In the genomic region with DNA sequence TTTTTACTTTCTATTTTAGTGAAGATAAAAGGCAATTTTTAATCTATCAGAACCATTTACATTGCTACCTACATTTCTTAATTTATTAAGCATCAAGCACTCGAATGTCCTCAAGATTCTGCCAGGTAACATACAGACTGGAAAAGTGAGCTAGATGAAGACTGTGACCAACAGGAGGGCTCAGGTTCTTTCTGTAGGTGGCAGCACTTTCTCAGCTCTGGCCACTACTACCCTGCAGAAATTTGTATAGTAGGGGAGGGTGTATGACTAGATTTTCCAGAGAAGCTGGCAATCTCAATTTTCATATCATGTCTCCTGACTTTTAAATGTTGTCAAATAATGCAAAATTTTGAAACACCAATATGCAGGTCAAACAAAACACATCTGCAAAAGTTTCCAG, we compare ENCODE assay signal across 11 cellular contexts.
DNase-seq lines count a peak whose midpoint lies in the region; FAIRE-seq and TF ChIP-seq lines count a peak whose summit lies in the region.
"Had no signal": no experiment of that assay in that cellular context is flagged by ENCODE, and none has a peak within 500 bp of the region (broad histone marks: within the 10 kb centered on the region; RNA-seq: fewer than 3 reads in every experiment).

No MANE protein-coding gene starts in this region.

- no peak for FAIRE-seq in small intestine (lab: Jason Lieb, UNC)

- H3K9me3 Mint-ChIP-seq in activated CD4-positive, alpha-beta memory T cell treated with anti-CD3 and anti-CD28 coated beads for 36 hours, result no peaks in the 10 kb centered on the region
- H3K9me3 Mint-ChIP-seq in activated CD4-positive, alpha-beta memory T cell treated with anti-CD3 and anti-CD28 coated beads, Interleukin-2, amount 10 ng/mL, durations not matched to agents 7 days and 5 days, result no peaks in the 10 kb centered on the region
- H3K9me3 Mint-ChIP-seq in T-helper 2 cell treated with Interferon-gamma antibody and Interleukin-4, amounts not matched to agents 5 μg/mL and 100 μg/mL, for 36 hours, result no peaks in the 10 kb centered on the region

- POLR2A ChIA-PET in activated CD4-positive, alpha-beta memory T cell treated with anti-CD3 and anti-CD28 coated beads for 36 hours (lab: Charles Lee), result no interaction called here
- POLR2A ChIA-PET in activated CD4-positive, alpha-beta memory T cell treated with anti-CD3 and anti-CD28 coated beads, Interleukin-2, amount 10 ng/mL, durations not matched to agents 7 days and 5 days (lab: Charles Lee), result no interaction called here

- no peak overlapping the region for H3K27ac Mint-ChIP-seq in activated CD4-positive, alpha-beta memory T cell treated with anti-CD3 and anti-CD28 coated beads for 36 hours
- no peak overlapping the region for H3K27ac Mint-ChIP-seq in activated CD4-positive, alpha-beta memory T cell treated with anti-CD3 and anti-CD28 coated beads, Interleukin-2, amount 10 ng/mL, durations not matched to agents 7 days and 5 days
- no peak overlapping the region for H3K27ac Mint-ChIP-seq in T-helper 2 cell treated with Interferon-gamma antibody and Interleukin-4, amounts not matched to agents 5 μg/mL and 100 μg/mL, for 36 hours

- no peak overlapping the region for H3K27ac ChIP-seq in small intestine (ENCODE audit: low read depth in 1 of 2, low read length in 1 of 2)
- H3K27ac ChIP-seq in breast epithelium, result no peak overlapping the region
- H3K27ac ChIP-seq: thoracic aorta had no signal

- H3K9me3 ChIP-seq in small intestine (ENCODE audit: control insufficient read depth, low read depth), result no peaks in the 10 kb centered on the region
- H3K9me3 ChIP-seq in breast epithelium, result no peaks in the 10 kb centered on the region
- H3K9me3 ChIP-seq: thoracic aorta had no signal

- intact Hi-C loops in activated CD4-positive, alpha-beta memory T cell treated with anti-CD3 and anti-CD28 coated beads for 36 hours (cut with micrococcal nuclease), result no loop called here
- intact Hi-C loops in breast epithelium (cut with DNase I; ENCODE audit: low total_unique reads), result no loop called here

- H3K4me3 ChIP-seq in fibroblast of villous mesenchyme (ENCODE audit: low read depth, low read length), result no peak overlapping the region
- no peak overlapping the region for H3K4me3 ChIP-seq in small intestine (ENCODE audit: low read depth in 1 of 2, low read length in 2 of 2)
- no peak overlapping the region for H3K4me3 ChIP-seq in breast epithelium
- H3K4me3 ChIP-seq: thoracic aorta had no signal

- H3K36me3 Mint-ChIP-seq in activated CD4-positive, alpha-beta memory T cell treated with anti-CD3 and anti-CD28 coated beads for 36 hours, result no peaks in the 10 kb centered on the region
- H3K36me3 Mint-ChIP-seq in activated CD4-positive, alpha-beta memory T cell treated with anti-CD3 and anti-CD28 coated beads, Interleukin-2, amount 10 ng/mL, durations not matched to agents 7 days and 5 days (ENCODE audit: low read depth), result no peaks in the 10 kb centered on the region
- no peaks in the 10 kb centered on the region for H3K36me3 Mint-ChIP-seq in T-helper 2 cell treated with Interferon-gamma antibody and Interleukin-4, amounts not matched to agents 5 μg/mL and 100 μg/mL, for 36 hours (ENCODE audit: low read depth)

- TF ChIP-seq POLR2A in breast epithelium (IDR thresholded peaks at IDR 0.05), result no peak

- H3K27me3 Mint-ChIP-seq in activated CD4-positive, alpha-beta memory T cell treated with anti-CD3 and anti-CD28 coated beads for 36 hours, result no peaks in the 10 kb centered on the region
- no peaks in the 10 kb centered on the region for H3K27me3 Mint-ChIP-seq in activated CD4-positive, alpha-beta memory T cell treated with anti-CD3 and anti-CD28 coated beads, Interleukin-2, amount 10 ng/mL, durations not matched to agents 7 days and 5 days
- H3K27me3 Mint-ChIP-seq in T-helper 2 cell treated with Interferon-gamma antibody and Interleukin-4, amounts not matched to agents 5 μg/mL and 100 μg/mL, for 36 hours (ENCODE audit: low read depth), result no peaks in the 10 kb centered on the region

- H3K36me3 ChIP-seq in small intestine (ENCODE audit: control insufficient read depth in 2 of 2, insufficient read depth in 2 of 2, low read length in 2 of 2) (no peaks in the 10 kb centered on the region), breast epithelium (no peaks in the 10 kb centered on the region)
- H3K36me3 ChIP-seq: thoracic aorta had no signal

- H3K4me3 Mint-ChIP-seq in activated CD4-positive, alpha-beta memory T cell treated with anti-CD3 and anti-CD28 coated beads for 36 hours, result no peak overlapping the region
- no peak overlapping the region for H3K4me3 Mint-ChIP-seq in activated CD4-positive, alpha-beta memory T cell treated with anti-CD3 and anti-CD28 coated beads, Interleukin-2, amount 10 ng/mL, durations not matched to agents 7 days and 5 days
- H3K4me3 Mint-ChIP-seq in T-helper 2 cell treated with Interferon-gamma antibody and Interleukin-4, amounts not matched to agents 5 μg/mL and 100 μg/mL, for 36 hours, result no peak overlapping the region

- H3K4me1 Mint-ChIP-seq in activated CD4-positive, alpha-beta memory T cell treated with anti-CD3 and anti-CD28 coated beads for 36 hours (ENCODE audit: low read depth), result no peaks in the 10 kb centered on the region
- no peaks in the 10 kb centered on the region for H3K4me1 Mint-ChIP-seq in activated CD4-positive, alpha-beta memory T cell treated with anti-CD3 and anti-CD28 coated beads, Interleukin-2, amount 10 ng/mL, durations not matched to agents 7 days and 5 days
- no peaks in the 10 kb centered on the region for H3K4me1 Mint-ChIP-seq in T-helper 2 cell treated with Interferon-gamma antibody and Interleukin-4, amounts not matched to agents 5 μg/mL and 100 μg/mL, for 36 hours (ENCODE audit: low read depth)

- 30 to 49% (median 36%) methylated on average over 1 of the region's 1 CpG for WGBS in small intestine, 3 donors

- H3K4me1 ChIP-seq in small intestine (ENCODE audit: control insufficient read depth in 2 of 2, insufficient read depth in 1 of 2, low read depth in 1 of 2, low read length in 1 of 2), result no peaks in the 10 kb centered on the region
- no peaks in the 10 kb centered on the region for H3K4me1 ChIP-seq in breast epithelium

- DNase-seq in activated CD4-positive, alpha-beta memory T cell treated with anti-CD3 and anti-CD28 coated beads for 36 hours, result peak; percentile 20
- DNase-seq in activated CD4-positive, alpha-beta memory T cell treated with anti-CD3 and anti-CD28 coated beads, Interleukin-2, amount 10 ng/mL, durations not matched to agents 7 days and 5 days, result no peak
- peak; percentile 56 for DNase-seq in NCI-H748 (lab: John Stamatoyannopoulos, UW; ENCODE audit: unreplicated experiment)
- DNase-seq in fibroblast of villous mesenchyme (ENCODE audit: low read depth), result no peak
- DNase-seq in small intestine, result peak; percentile 7
- DNase-seq in germinal center (ENCODE audit: low spot score), result no peak
- DNase-seq in breast epithelium (ENCODE audit: low spot score in 2 of 2), result no peak
- no peak for DNase-seq in T-helper 2 cell treated with Interferon-gamma antibody and Interleukin-4, amounts not matched to agents 5 μg/mL and 100 μg/mL, for 36 hours (ENCODE audit: low spot score)
- DNase-seq: activated T-cell treated with anti-CD3 and anti-CD28 coated beads, Interleukin-2, amount 50 U/mL, for 1 hour; SHP77 had no signal

- no peaks in the 10 kb centered on the region for H3K27me3 ChIP-seq in small intestine (ENCODE audit: control insufficient read depth in 2 of 2, insufficient read depth in 2 of 2, low read length in 2 of 2)
- no peaks in the 10 kb centered on the region for H3K27me3 ChIP-seq in breast epithelium

- TF ChIP-seq CTCF in fibroblast of villous mesenchyme (IDR thresholded peaks at IDR 0.05; ENCODE audit: insufficient read depth, low read depth, low read length) (peak; percentile 49), breast epithelium (IDR thresholded peaks at IDR 0.05) (no peak)

- CTCF ChIA-PET in activated CD4-positive, alpha-beta memory T cell treated with anti-CD3 and anti-CD28 coated beads for 36 hours (lab: Charles Lee), result interaction anchor here (0.9 to 1.2 kb wide), 2 partner anchors 436 to 1056 kb away, joined by 3 to 5 read pairs; no protein-coding TSS in a partner anchor
- CTCF ChIA-PET in activated CD4-positive, alpha-beta memory T cell treated with anti-CD3 and anti-CD28 coated beads, Interleukin-2, amount 10 ng/mL, durations not matched to agents 7 days and 5 days (lab: Charles Lee), result no interaction called here

Comparison
In these comparisons a context has a peak if more than half of its experiments do, and no peak if none do; other contexts are left out.
1. DNase-seq: peak in activated CD4-positive, alpha-beta memory T cell treated with anti-CD3 and anti-CD28 coated beads for 36 hours (single experiment), NCI-H748 (single experiment) and small intestine (single experiment); none in activated CD4-positive, alpha-beta memory T cell treated with anti-CD3 and anti-CD28 coated beads, Interleukin-2, amount 10 ng/mL, durations not matched to agents 7 days and 5 days (single experiment), fibroblast of villous mesenchyme (single experiment), germinal center (single experiment), breast epithelium (0 of 2) and T-helper 2 cell treated with Interferon-gamma antibody and Interleukin-4, amounts not matched to agents 5 μg/mL and 100 μg/mL, for 36 hours (single experiment).